10 cellular contexts compared by ENCODE assay signal in genomic region chr9:31210982-31211570, GRCh38.
A peak's percentile ranks its signal among the peaks of the same experiment; 100 is the strongest.
DNase-seq lines count a peak whose midpoint lies in the region; ATAC-seq lines count a peak whose summit lies in the region.
"Had no signal": no experiment of that assay in that cellular context is flagged by ENCODE, and none has a peak within 500 bp of the region (broad histone marks: within the 10 kb centered on the region; RNA-seq: fewer than 3 reads in every experiment).

No MANE protein-coding gene starts in this region.

- peaks cover 3% of the 10 kb centered on the region for H3K9me3 Mint-ChIP-seq in activated CD8-positive, alpha-beta memory T cell treated with anti-CD3 and anti-CD28 coated beads, Interleukin-2, amount 10 ng/mL, durations not matched to agents 7 days and 5 days (ENCODE audit: low read depth)

- ATAC-seq in activated CD8-positive, alpha-beta memory T cell treated with anti-CD3 and anti-CD28 coated beads, Interleukin-2, amount 10 ng/mL, durations not matched to agents 7 days and 5 days, result no peak
- ATAC-seq in HG03045 (IDR thresholded peaks at IDR 0.05; ENCODE audit: unreplicated experiment), result peak; percentile 83
- ATAC-seq: T-helper 17 cell had no signal

- peaks cover 5% of the 10 kb centered on the region for H3K4me1 Mint-ChIP-seq in activated CD8-positive, alpha-beta memory T cell treated with anti-CD3 and anti-CD28 coated beads, Interleukin-2, amount 10 ng/mL, durations not matched to agents 7 days and 5 days

- no peaks in the 10 kb centered on the region for H3K27me3 Mint-ChIP-seq in activated CD8-positive, alpha-beta memory T cell treated with anti-CD3 and anti-CD28 coated beads, Interleukin-2, amount 10 ng/mL, durations not matched to agents 7 days and 5 days
- H3K27me3 Mint-ChIP-seq: T-helper 17 cell had no signal

- H3K4me3 Mint-ChIP-seq in activated CD8-positive, alpha-beta memory T cell treated with anti-CD3 and anti-CD28 coated beads, Interleukin-2, amount 10 ng/mL, durations not matched to agents 7 days and 5 days, result no peak overlapping the region
- H3K4me3 Mint-ChIP-seq: T-helper 17 cell had no signal

- DNase-seq in activated CD8-positive, alpha-beta memory T cell treated with anti-CD3 and anti-CD28 coated beads for 24 hours, result peak; percentile 63
- no peak for DNase-seq in activated CD8-positive, alpha-beta memory T cell treated with anti-CD3 and anti-CD28 coated beads, Interleukin-2, amount 10 ng/mL, durations not matched to agents 7 days and 5 days
- DNase-seq in activated T-helper 9 cell treated with anti-CD3 and anti-CD28 coated beads, Interleukin-2, amount 50 U/mL, for 16 hours (ENCODE audit: low read depth), result peak; percentile 5
- peak in 2 of 3 experiments; percentile 9 to 11 for DNase-seq in stimulated activated CD4-positive, alpha-beta T cell treated with anti-CD3 and anti-CD28 coated beads, TNF-alpha, amount 100 ng/mL, for 24 hours (ENCODE audit: low read depth in 3 of 3)
- no peak for DNase-seq in DMS114 treated with DMSO at 0.1 percent for 48 hours (lab: John Stamatoyannopoulos, UW; ENCODE audit: unreplicated experiment)
- DNase-seq in SHP77 (lab: John Stamatoyannopoulos, UW), result no peak
- no peak for DNase-seq in glomerular visceral epithelial cell (ENCODE audit: extremely low spot score)
- DNase-seq: cortex of kidney, T-helper 17 cell had no signal

- H3K36me3 Mint-ChIP-seq in activated CD8-positive, alpha-beta memory T cell treated with anti-CD3 and anti-CD28 coated beads, Interleukin-2, amount 10 ng/mL, durations not matched to agents 7 days and 5 days, result no peaks in the 10 kb centered on the region

- H3K27ac Mint-ChIP-seq in activated CD8-positive, alpha-beta memory T cell treated with anti-CD3 and anti-CD28 coated beads, Interleukin-2, amount 10 ng/mL, durations not matched to agents 7 days and 5 days, result no peak overlapping the region

- CTCF ChIA-PET in activated CD8-positive, alpha-beta memory T cell treated with anti-CD3 and anti-CD28 coated beads, Interleukin-2, amount 10 ng/mL, durations not matched to agents 7 days and 5 days (lab: Charles Lee), result no interaction called here

Comparison
In these comparisons a context has a peak if more than half of its experiments do, and no peak if none do; other contexts are left out.
1. DNase-seq: peak in activated CD8-positive, alpha-beta memory T cell treated with anti-CD3 and anti-CD28 coated beads for 24 hours (single experiment), activated T-helper 9 cell treated with anti-CD3 and anti-CD28 coated beads, Interleukin-2, amount 50 U/mL, for 16 hours (single experiment) and stimulated activated CD4-positive, alpha-beta T cell treated with anti-CD3 and anti-CD28 coated beads, TNF-alpha, amount 100 ng/mL, for 24 hours (2 of 3); none in activated CD8-positive, alpha-beta memory T cell treated with anti-CD3 and anti-CD28 coated beads, Interleukin-2, amount 10 ng/mL, durations not matched to agents 7 days and 5 days (single experiment), DMS114 treated with DMSO at 0.1 percent for 48 hours (single experiment), SHP77 (0 of 2) and glomerular visceral epithelial cell (single experiment).